In genomic region chr5:71533614-71534013, GRCh38 we compare ENCODE assay signal across 7 cellular contexts. TPM values are rescaled to one million over a fixed set of nuclear protein-coding genes. Genes with fewer than 3 reads are reported as not detected.
DNase-seq lines count a peak whose midpoint lies in the region; ATAC-seq and TF ChIP-seq lines count a peak whose summit lies in the region.

No MANE protein-coding gene starts in this region.

- H3K36me3 Mint-ChIP-seq in central memory CD8-positive, alpha-beta T cell (ENCODE audit: insufficient read depth), result peaks cover 24% of the 10 kb centered on the region
- peaks cover 27% of the 10 kb centered on the region for H3K36me3 Mint-ChIP-seq in natural killer cell treated with Interleukin-12 subunit alpha and Interleukin-12 subunit beta and Interleukin-15 and Interleukin-18, amount 100 ng/mL, for 72 hours
- peaks cover 30% of the 10 kb centered on the region for H3K36me3 Mint-ChIP-seq in progenitor cell of endocrine pancreas (ENCODE audit: insufficient read depth)

- ATAC-seq in HG03175 (IDR thresholded peaks at IDR 0.05; ENCODE audit: unreplicated experiment), result peak; percentile 74
- ATAC-seq in central memory CD8-positive, alpha-beta T cell (replicated peaks; ENCODE audit: extremely low read depth, poor library complexity, severe bottlenecking), result peak; percentile 68
- ATAC-seq in natural killer cell treated with Interleukin-12 subunit alpha and Interleukin-12 subunit beta and Interleukin-15 and Interleukin-18, amount 100 ng/mL, for 72 hours, result peak; percentile 80 to 82

- intact Hi-C loops in dorsolateral prefrontal cortex (cut with DNase I), result no loop called here

- H3K4me3 Mint-ChIP-seq in central memory CD8-positive, alpha-beta T cell, result no peak overlapping the region
- H3K4me3 Mint-ChIP-seq in natural killer cell treated with Interleukin-12 subunit alpha and Interleukin-12 subunit beta and Interleukin-15 and Interleukin-18, amount 100 ng/mL, for 72 hours, result no peak overlapping the region
- no peak overlapping the region for H3K4me3 Mint-ChIP-seq in progenitor cell of endocrine pancreas (ENCODE audit: low read depth)

- H3K9me3 Mint-ChIP-seq in central memory CD8-positive, alpha-beta T cell, result no peaks in the 10 kb centered on the region
- no peaks in the 10 kb centered on the region for H3K9me3 Mint-ChIP-seq in natural killer cell treated with Interleukin-12 subunit alpha and Interleukin-12 subunit beta and Interleukin-15 and Interleukin-18, amount 100 ng/mL, for 72 hours
- no peaks in the 10 kb centered on the region for H3K9me3 Mint-ChIP-seq in progenitor cell of endocrine pancreas (ENCODE audit: low read depth)

- H3K27ac Mint-ChIP-seq in central memory CD8-positive, alpha-beta T cell (ENCODE audit: low read depth), result peak overlapping the region; percentile 49
- H3K27ac Mint-ChIP-seq in natural killer cell treated with Interleukin-12 subunit alpha and Interleukin-12 subunit beta and Interleukin-15 and Interleukin-18, amount 100 ng/mL, for 72 hours, result peak overlapping the region; percentile 24 to 52
- H3K27ac Mint-ChIP-seq in progenitor cell of endocrine pancreas, result no peak overlapping the region

- no peaks in the 10 kb centered on the region for H3K27me3 Mint-ChIP-seq in central memory CD8-positive, alpha-beta T cell
- no peaks in the 10 kb centered on the region for H3K27me3 Mint-ChIP-seq in natural killer cell treated with Interleukin-12 subunit alpha and Interleukin-12 subunit beta and Interleukin-15 and Interleukin-18, amount 100 ng/mL, for 72 hours
- no peaks in the 10 kb centered on the region for H3K27me3 Mint-ChIP-seq in progenitor cell of endocrine pancreas

- H3K4me3 ChIP-seq in GM12865 (ENCODE audit: low read depth, low read length) (no peak overlapping the region), dorsolateral prefrontal cortex (no peak overlapping the region)

- TF ChIP-seq CTCF in GM12865 (IDR thresholded peaks at IDR 0.05; ENCODE audit: insufficient read depth, low read depth, low read length, missing control alignments) (no peak), progenitor cell of endocrine pancreas (IDR thresholded peaks at IDR 0.05; ENCODE audit: unreplicated experiment) (no peak), dorsolateral prefrontal cortex (IDR thresholded peaks at IDR 0.05 in 54 of 56, conservative IDR thresholded peaks at IDR 0.05 in 2 of 56; ENCODE audit: low read depth in 1 of 56, partially characterized antibody in 56 of 56) (no peak)

- peak; percentile 57 for DNase-seq in GM12865 (ENCODE audit: low read depth)
- no peak for DNase-seq in central memory CD8-positive, alpha-beta T cell (ENCODE audit: low spot score in 2 of 2)
- no peak for DNase-seq in natural killer cell treated with Interleukin-12 subunit alpha and Interleukin-12 subunit beta and Interleukin-15 and Interleukin-18, amount 100 ng/mL, for 72 hours (ENCODE audit: low spot score)
- DNase-seq in progenitor cell of endocrine pancreas (ENCODE audit: low spot score, unreplicated experiment), result no peak
- no peak for DNase-seq in dorsolateral prefrontal cortex
- DNase-seq in retina, result no peak

- peaks cover 21% of the 10 kb centered on the region for H3K4me1 Mint-ChIP-seq in central memory CD8-positive, alpha-beta T cell
- H3K4me1 Mint-ChIP-seq in natural killer cell treated with Interleukin-12 subunit alpha and Interleukin-12 subunit beta and Interleukin-15 and Interleukin-18, amount 100 ng/mL, for 72 hours (ENCODE audit: low read depth in 2 of 2), result peaks cover 12 to 24% of the 10 kb centered on the region in 2 donors
- no peaks in the 10 kb centered on the region for H3K4me1 Mint-ChIP-seq in progenitor cell of endocrine pancreas (ENCODE audit: low read depth)

- no peaks in the 10 kb centered on the region for H3K27me3 ChIP-seq in dorsolateral prefrontal cortex

- peak overlapping the region in 13 of 59 donors; percentile 5 to 69 (median 37) for H3K27ac ChIP-seq in dorsolateral prefrontal cortex

RNA-seq across cellular contexts. Expression of gene MCCC2, which starts 53.5 kb away (rescaled TPM):
- 10 to 100 TPM; 50.4 to 64.2 TPM for total RNA-seq in natural killer cell treated with Interleukin-12 subunit alpha and Interleukin-12 subunit beta and Interleukin-15 and Interleukin-18, amount 100 ng/mL, for 72 hours
- total RNA-seq in progenitor cell of endocrine pancreas, result 43.5 and 48.7 TPM in 2 replicates
- total RNA-seq in dorsolateral prefrontal cortex, result 10 to 100 TPM; 15.7 to 40.4 (median 28.3) TPM
